ENCODE assay signal across 8 cellular contexts in genomic region chr3:146359841-146360240, GRCh38.
"Had no signal": no experiment of that assay in that cellular context is flagged by ENCODE, and none has a peak within 500 bp of the region (broad histone marks: within the 10 kb centered on the region; RNA-seq: fewer than 3 reads in every experiment).

No MANE protein-coding gene starts in this region.

- FAIRE-seq: H1, H54, HepG2 had no signal

- H3K4me3 ChIP-seq: GM23338, HAP-1 had no signal

- H2AFZ ChIP-seq: GM23338 had no signal

- H3K4me1 ChIP-seq: HAP-1 had no signal

- H3K27ac Mint-ChIP-seq: GM23338, IgD-negative memory B cell had no signal

- H3K27me3 Mint-ChIP-seq: IgD-negative memory B cell had no signal

- H3K27ac ChIP-seq: HL-60 had no signal

- H3K4me1 Mint-ChIP-seq: GM23338, IgD-negative memory B cell had no signal

- DNase-seq: KG1 had no signal

- H3K4me2 ChIP-seq: GM23338 had no signal

- H3K36me3 ChIP-seq: HAP-1 had no signal

- H3K9me3 Mint-ChIP-seq: GM23338 had no signal

- H3K4me3 Mint-ChIP-seq: GM23338, IgD-negative memory B cell had no signal
